Comparison of ENCODE assay signal across 9 cellular contexts in genomic region chr12:123242083-123242904, GRCh38. TPM values are rescaled to one million over a fixed set of nuclear protein-coding genes. Genes with fewer than 3 reads are reported as not detected.
A peak's percentile ranks its signal among the peaks of the same experiment; 100 is the strongest.
DNase-seq lines count a peak whose midpoint lies in the region; ATAC-seq and TF ChIP-seq lines count a peak whose summit lies in the region.
"Had no signal": no experiment of that assay in that cellular context is flagged by ENCODE, and none has a peak within 500 bp of the region (broad histone marks: within the 10 kb centered on the region; RNA-seq: fewer than 3 reads in every experiment).

No MANE protein-coding gene starts in this region.

- no peak overlapping the region for H3K27ac Mint-ChIP-seq in activated CD8-positive, alpha-beta memory T cell treated with anti-CD3 and anti-CD28 coated beads, Interleukin-2, amount 10 ng/mL, durations not matched to agents 7 days and 5 days

- no peaks in the 10 kb centered on the region for H3K27me3 ChIP-seq in right atrium auricular region

- peaks cover 46% of the 10 kb centered on the region for H3K4me1 Mint-ChIP-seq in activated CD8-positive, alpha-beta memory T cell treated with anti-CD3 and anti-CD28 coated beads, Interleukin-2, amount 10 ng/mL, durations not matched to agents 7 days and 5 days

- peaks cover 3% of the 10 kb centered on the region for H3K9me3 Mint-ChIP-seq in activated CD8-positive, alpha-beta memory T cell treated with anti-CD3 and anti-CD28 coated beads, Interleukin-2, amount 10 ng/mL, durations not matched to agents 7 days and 5 days (ENCODE audit: low read depth)

- no peaks in the 10 kb centered on the region for H3K27me3 Mint-ChIP-seq in activated CD8-positive, alpha-beta memory T cell treated with anti-CD3 and anti-CD28 coated beads, Interleukin-2, amount 10 ng/mL, durations not matched to agents 7 days and 5 days

- peak; percentile 44 for DNase-seq in activated CD8-positive, alpha-beta memory T cell treated with anti-CD3 and anti-CD28 coated beads for 24 hours
- DNase-seq in activated CD8-positive, alpha-beta memory T cell treated with anti-CD3 and anti-CD28 coated beads, Interleukin-2, amount 10 ng/mL, durations not matched to agents 7 days and 5 days: no peak
- DNase-seq in RWPE1 (ENCODE audit: low spot score) (no peak), right atrium auricular region (ENCODE audit: low spot score) (no peak), stromal cell of bone marrow (ENCODE audit: low read depth) (peak; percentile 18), NCI-H146 (lab: John Stamatoyannopoulos, UW) (no peak)

- no peaks in the 10 kb centered on the region for H3K9me3 ChIP-seq in right atrium auricular region

- CTCF ChIA-PET in activated CD8-positive, alpha-beta memory T cell treated with anti-CD3 and anti-CD28 coated beads, Interleukin-2, amount 10 ng/mL, durations not matched to agents 7 days and 5 days (lab: Charles Lee): interaction anchor here (1.0 to 3.5 kb wide), 6 partner anchors 10 to 226 kb away, joined by 3 to 19 read pairs (median 3); partner anchors contain the start of genes MPHOSPH9 and MTRFR
- CTCF ChIA-PET in RWPE1 (lab: Yijun Ruan, JAX): interaction anchor here (0.6 to 0.7 kb wide), 2 partner anchors 69 to 297 kb away, joined by 3 read pairs; no protein-coding TSS in a partner anchor

- H3K4me3 ChIP-seq in right atrium auricular region: no peak overlapping the region

- POLR2A ChIA-PET in RWPE1 (lab: Yijun Ruan, JAX; ENCODE audit: low non-redundant PET): interaction anchor here (0.8 kb wide), 1 partner anchor 9 kb away, joined by 3 read pairs; the partner anchor contains the start of gene MTRFR

- H3K36me3 Mint-ChIP-seq in activated CD8-positive, alpha-beta memory T cell treated with anti-CD3 and anti-CD28 coated beads, Interleukin-2, amount 10 ng/mL, durations not matched to agents 7 days and 5 days: peaks cover 51% of the 10 kb centered on the region

- no peaks in the 10 kb centered on the region for H3K36me3 ChIP-seq in right atrium auricular region

- peaks cover 0 to 35% of the 10 kb centered on the region in 2 donors for H3K4me1 ChIP-seq in right atrium auricular region

- TF ChIP-seq CTCF in RWPE1 (conservative IDR thresholded peaks at IDR 0.05; ENCODE audit: low read depth) (no peak), right atrium auricular region (IDR thresholded peaks at IDR 0.05) (no peak)

- no peak overlapping the region for H3K4me3 Mint-ChIP-seq in activated CD8-positive, alpha-beta memory T cell treated with anti-CD3 and anti-CD28 coated beads, Interleukin-2, amount 10 ng/mL, durations not matched to agents 7 days and 5 days

- ATAC-seq in activated CD8-positive, alpha-beta memory T cell treated with anti-CD3 and anti-CD28 coated beads, Interleukin-2, amount 10 ng/mL, durations not matched to agents 7 days and 5 days: no peak
- no peak for ATAC-seq in HG03460 (IDR thresholded peaks at IDR 0.05; ENCODE audit: unreplicated experiment)
- ATAC-seq in HG03108 (IDR thresholded peaks at IDR 0.05; ENCODE audit: unreplicated experiment): no peak

- H3K27ac ChIP-seq in RWPE1 (peak overlapping the region; percentile 33; the same call in 1 of the 2 replicates), right atrium auricular region (peak overlapping the region; percentile 1 to 43)
- H3K27ac ChIP-seq: C4-2B had no signal

RNA-seq across cellular contexts. Expression of gene MTRFR, which starts 9.1 kb away (rescaled TPM):
- 10 to 100 TPM; 29.5 to 31.7 TPM for total RNA-seq in activated CD8-positive, alpha-beta memory T cell treated with anti-CD3 and anti-CD28 coated beads, Interleukin-2, amount 10 ng/mL, durations not matched to agents 7 days and 5 days
- total RNA-seq in right atrium auricular region: 10 to 100 TPM in 1 of 2 donors, 1 to 10 TPM in 1; 7.8 to 13.9 TPM

RNA-seq across cellular contexts. Expression of gene MPHOSPH9, which starts 9.4 kb away (rescaled TPM):
- total RNA-seq in activated CD8-positive, alpha-beta memory T cell treated with anti-CD3 and anti-CD28 coated beads, Interleukin-2, amount 10 ng/mL, durations not matched to agents 7 days and 5 days: 100 to 1,000 TPM; 129 to 186 TPM
- 10 to 100 TPM; 21.0 to 33.7 TPM for total RNA-seq in right atrium auricular region

RNA-seq across cellular contexts. Expression of gene CDK2AP1, which starts 29.4 kb away (rescaled TPM):
- total RNA-seq in activated CD8-positive, alpha-beta memory T cell treated with anti-CD3 and anti-CD28 coated beads, Interleukin-2, amount 10 ng/mL, durations not matched to agents 7 days and 5 days: 10 to 100 TPM; 30.5 to 48.5 TPM
- 10 to 100 TPM; 82.5 to 89.4 TPM for total RNA-seq in right atrium auricular region

Comparison
In these comparisons a context has a peak if more than half of its experiments do, and no peak if none do; other contexts are left out.
1. DNase-seq: peak in activated CD8-positive, alpha-beta memory T cell treated with anti-CD3 and anti-CD28 coated beads for 24 hours (single experiment) and stromal cell of bone marrow (single experiment); none in activated CD8-positive, alpha-beta memory T cell treated with anti-CD3 and anti-CD28 coated beads, Interleukin-2, amount 10 ng/mL, durations not matched to agents 7 days and 5 days (single experiment), RWPE1 (single experiment), right atrium auricular region (single experiment) and NCI-H146 (single experiment).